Comparison of ENCODE assay signal across 1 cellular context in genomic region chr1:24899581-24900485, GRCh38.
TF ChIP-seq lines count a peak whose summit lies in the region.

No MANE protein-coding gene starts in this region.

TF ChIP-seq in GM12878, 131 proteins besides CTCF, POLR2A, EP300 and RAD21 (continued from another document and continues in another):
- TF ChIP-seq, protein P1, sequence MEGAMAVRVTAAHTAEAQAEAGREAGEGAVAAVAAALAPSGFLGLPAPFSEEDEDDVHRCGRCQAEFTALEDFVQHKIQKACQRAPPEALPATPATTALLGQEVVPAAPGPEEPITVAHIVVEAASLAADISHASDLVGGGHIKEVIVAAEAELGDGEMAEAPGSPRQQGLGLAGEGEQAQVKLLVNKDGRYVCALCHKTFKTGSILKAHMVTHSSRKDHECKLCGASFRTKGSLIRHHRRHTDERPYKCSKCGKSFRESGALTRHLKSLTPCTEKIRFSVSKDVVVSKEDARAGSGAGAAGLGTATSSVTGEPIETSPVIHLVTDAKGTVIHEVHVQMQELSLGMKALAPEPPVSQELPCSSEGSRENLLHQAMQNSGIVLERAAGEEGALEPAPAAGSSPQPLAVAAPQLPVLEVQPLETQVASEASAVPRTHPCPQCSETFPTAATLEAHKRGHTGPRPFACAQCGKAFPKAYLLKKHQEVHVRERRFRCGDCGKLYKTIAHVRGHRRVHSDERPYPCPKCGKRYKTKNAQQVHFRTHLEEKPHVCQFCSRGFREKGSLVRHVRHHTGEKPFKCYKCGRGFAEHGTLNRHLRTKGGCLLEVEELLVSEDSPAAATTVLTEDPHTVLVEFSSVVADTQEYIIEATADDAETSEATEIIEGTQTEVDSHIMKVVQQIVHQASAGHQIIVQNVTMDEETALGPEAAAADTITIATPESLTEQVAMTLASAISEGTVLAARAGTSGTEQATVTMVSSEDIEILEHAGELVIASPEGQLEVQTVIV (IDR thresholded peaks at IDR 0.05; ENCODE audit: borderline replicate concordance, partially characterized antibody) = no peak
- TF ChIP-seq CREB1 (IDR thresholded peaks at IDR 0.05; ENCODE audit: low read depth) (0 out of 2 replicates have a peak, but pooled peaks have one; percentile 58), POLR2AphosphoS5 (IDR thresholded peaks at IDR 0.05; ENCODE audit: low read length) (peak; percentile 74), BMI1 (IDR thresholded peaks at IDR 0.05; ENCODE audit: borderline replicate concordance) (peak; percentile 31; the same call in 1 of the 2 replicates), REST (IDR thresholded peaks at IDR 0.05; ENCODE audit: low read depth, low read length) (no peak), RUNX3 (IDR thresholded peaks at IDR 0.05; ENCODE audit: low read length) (peak; percentile 49), MEF2A (IDR thresholded peaks at IDR 0.05; ENCODE audit: insufficient read depth, low read depth, low read length) (no peak), CBX5 (IDR thresholded peaks at IDR 0.05; ENCODE audit: low read depth) (no peak; the same call in 1 of the 2 replicates), POLR2AphosphoS2 (IDR thresholded peaks at IDR 0.05; ENCODE audit: low read depth, low read length) (peak; percentile 94; the same call in 1 of the 2 replicates), MXI1 (IDR thresholded peaks at IDR 0.05; ENCODE audit: low read depth, low read length) (no peak), ZBED1 (IDR thresholded peaks at IDR 0.05; ENCODE audit: borderline replicate concordance) (peak; percentile 72; the same call in 1 of the 2 replicates), ASH2L (IDR thresholded peaks at IDR 0.05; ENCODE audit: borderline replicate concordance, low read depth) (no peak), TCF3 (IDR thresholded peaks at IDR 0.05; ENCODE audit: borderline replicate concordance, insufficient read depth, low read depth, low read length) (peak; percentile 7; the same call in 1 of the 2 replicates), ZNF687 (IDR thresholded peaks at IDR 0.05) (no peak), BCL11A (IDR thresholded peaks at IDR 0.05; ENCODE audit: low read depth, low read length) (peak; percentile 5; the same call in 1 of the 2 replicates), SMAD5 (IDR thresholded peaks at IDR 0.05; ENCODE audit: low read depth) (peak; percentile 11; the same call in 1 of the 2 replicates), BRCA1 (IDR thresholded peaks at IDR 0.05; ENCODE audit: low read depth, low read length) (no peak), RAD51 (IDR thresholded peaks at IDR 0.05) (no peak), ETV6 (conservative IDR thresholded peaks at IDR 0.05 in 1 of 2, IDR thresholded peaks at IDR 0.05 in 1 of 2; ENCODE audit: borderline replicate concordance in 1 of 2, low read depth in 1 of 2) (no peak), SPI1 (IDR thresholded peaks at IDR 0.05; ENCODE audit: borderline replicate concordance, insufficient read depth, low read depth, low read length) (no peak), SMARCA5 (IDR thresholded peaks at IDR 0.05) (no peak), SRF (IDR thresholded peaks at IDR 0.05; ENCODE audit: low read depth in 2 of 2, low read length in 2 of 2) (no peak), E2F4 (IDR thresholded peaks at IDR 0.05; ENCODE audit: low read depth, low read length) (no peak), RB1 (IDR thresholded peaks at IDR 0.05; ENCODE audit: borderline replicate concordance) (no peak), MTA3 (IDR thresholded peaks at IDR 0.05; ENCODE audit: borderline replicate concordance, low read length) (peak; percentile 77), EZH2 (IDR thresholded peaks at IDR 0.05; ENCODE audit: borderline replicate concordance, control insufficient read depth, low read depth, low read length) (no peak), USF1 (IDR thresholded peaks at IDR 0.05; ENCODE audit: borderline replicate concordance, extremely low read length, insufficient read depth, low read depth, low read length) (no peak), IKZF1 (conservative IDR thresholded peaks at IDR 0.05) (0 out of 2 replicates have a peak, but pooled peaks have one; percentile 31), YBX1 (IDR thresholded peaks at IDR 0.05) (no peak), ZNF274 (IDR thresholded peaks at IDR 0.05; ENCODE audit: insufficient read depth, insufficient read length) (no peak), BACH1 (IDR thresholded peaks at IDR 0.05; ENCODE audit: borderline replicate concordance) (peak; percentile 57), LARP7 (IDR thresholded peaks at IDR 0.05) (no peak), IRF3 (IDR thresholded peaks at IDR 0.05) (no peak), NR2C1 (IDR thresholded peaks at IDR 0.05) (no peak), CBFB (IDR thresholded peaks at IDR 0.05; ENCODE audit: low read depth) (no peak), USF2 (IDR thresholded peaks at IDR 0.05; ENCODE audit: borderline replicate concordance, low read depth, low read length) (no peak; the same call in 1 of the 2 replicates), CHD1 (IDR thresholded peaks at IDR 0.05; ENCODE audit: low read depth, low read length) (no peak), MYC (IDR thresholded peaks at IDR 0.05; ENCODE audit: insufficient read depth, insufficient read length, insufficient replicate concordance, low read length, severe bottlenecking) (no peak), FOXM1 (IDR thresholded peaks at IDR 0.05; ENCODE audit: low read depth, low read length) (0 out of 2 replicates have a peak, but pooled peaks have one; percentile 17), NFXL1 (IDR thresholded peaks at IDR 0.05; ENCODE audit: borderline replicate concordance) (no peak), KAT2A (conservative IDR thresholded peaks at IDR 0.05; ENCODE audit: control insufficient read depth, low read depth, low read length) (no peak), HDAC2 (IDR thresholded peaks at IDR 0.05) (no peak), SIX5 (IDR thresholded peaks at IDR 0.05; ENCODE audit: low read depth, low read length, severe bottlenecking) (no peak), ZZZ3 (IDR thresholded peaks at IDR 0.05; ENCODE audit: control insufficient read depth, insufficient read length, low read depth) (no peak), NR2C2 (IDR thresholded peaks at IDR 0.05; ENCODE audit: borderline replicate concordance, control insufficient read depth, insufficient read length, low read depth) (no peak), PBX3 (IDR thresholded peaks at IDR 0.05; ENCODE audit: insufficient replicate concordance, low read depth, low read length) (peak; percentile 1), NFIC (IDR thresholded peaks at IDR 0.05; ENCODE audit: low read depth, low read length) (peak; percentile 61)
- TF ChIP-seq, protein P2, sequence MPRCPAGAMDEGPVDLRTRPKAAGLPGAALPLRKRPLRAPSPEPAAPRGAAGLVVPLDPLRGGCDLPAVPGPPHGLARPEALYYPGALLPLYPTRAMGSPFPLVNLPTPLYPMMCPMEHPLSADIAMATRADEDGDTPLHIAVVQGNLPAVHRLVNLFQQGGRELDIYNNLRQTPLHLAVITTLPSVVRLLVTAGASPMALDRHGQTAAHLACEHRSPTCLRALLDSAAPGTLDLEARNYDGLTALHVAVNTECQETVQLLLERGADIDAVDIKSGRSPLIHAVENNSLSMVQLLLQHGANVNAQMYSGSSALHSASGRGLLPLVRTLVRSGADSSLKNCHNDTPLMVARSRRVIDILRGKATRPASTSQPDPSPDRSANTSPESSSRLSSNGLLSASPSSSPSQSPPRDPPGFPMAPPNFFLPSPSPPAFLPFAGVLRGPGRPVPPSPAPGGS (IDR thresholded peaks at IDR 0.05; ENCODE audit: borderline replicate concordance, insufficient read depth, low read depth, low read length, poor library complexity, severe bottlenecking) = peak; percentile 94
